ENCODE assay signal across 8 cellular contexts in the genomic region with DNA sequence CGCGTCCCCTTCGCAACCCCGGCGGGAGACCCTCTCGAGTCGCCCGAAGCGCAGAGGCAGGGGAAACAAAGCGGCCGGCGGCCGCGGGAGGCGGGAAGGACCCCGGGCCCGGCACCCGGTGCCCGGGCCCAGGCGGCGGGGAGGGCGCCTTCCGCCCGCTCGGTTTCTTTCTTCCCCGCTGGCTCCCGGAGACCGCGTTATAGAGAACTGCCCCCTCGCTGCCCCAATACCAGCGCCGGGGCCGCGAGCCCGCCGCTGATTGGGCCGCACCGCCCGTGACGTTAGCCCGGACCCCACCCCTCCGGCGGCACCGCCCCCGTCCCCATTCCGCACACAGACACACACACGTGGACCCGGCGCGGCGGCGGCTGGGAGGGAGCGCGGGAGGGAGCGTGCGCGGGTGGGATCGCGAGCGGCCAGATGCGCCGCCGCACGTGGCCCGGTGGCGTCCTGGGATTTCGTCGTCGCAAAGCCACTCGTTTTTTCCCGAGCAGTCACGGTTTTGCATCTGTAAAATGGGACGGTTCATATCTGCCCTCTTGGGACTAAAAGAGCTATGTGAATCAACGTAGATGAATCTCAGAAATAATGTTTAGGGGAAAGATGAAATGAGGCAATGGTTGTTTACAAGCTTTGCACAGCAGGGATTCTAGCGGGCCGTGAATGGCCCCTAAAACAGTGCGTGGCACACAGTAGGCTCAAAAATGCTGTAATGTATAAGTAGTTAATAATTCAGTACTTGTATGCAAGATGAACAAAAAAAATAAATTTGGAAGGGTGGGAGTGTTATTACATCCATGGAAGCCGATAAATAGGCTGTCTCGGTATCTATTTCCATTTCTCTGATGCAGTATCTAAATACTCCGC. TPM values are rescaled to one million over a fixed set of nuclear protein-coding genes. Genes with fewer than 3 reads are reported as not detected.
DNase-seq lines count a peak whose midpoint lies in the region; ATAC-seq and TF ChIP-seq lines count a peak whose summit lies in the region.

A gene (minus strand): TSS at position 209 of the 867 bp plus-strand sequence. CDS start 462 bp downstream, outside the sequence.

- peaks cover 23% of the 10 kb centered on the region for H3K27me3 Mint-ChIP-seq in activated CD4-positive, alpha-beta T cell treated with anti-CD3 and anti-CD28 coated beads, Interleukin-2, amount 10 ng/mL, durations not matched to agents 24 days and 14 days

- H3K27ac ChIP-seq in ACC112 (ENCODE audit: low read depth, low read length) = no peak within 1 kb of the TSS
- no peak within 1 kb of the TSS for H3K27ac ChIP-seq in right lobe of liver

- peak; percentile 92 for TF ChIP-seq POLR2A in right lobe of liver (IDR thresholded peaks at IDR 0.05)

- intact Hi-C loops in activated CD4-positive, alpha-beta T cell treated with anti-CD3 and anti-CD28 coated beads, Interleukin-2, amount 10 ng/mL, durations not matched to agents 24 days and 14 days (cut with micrococcal nuclease) = loop anchor here (2.0 to 10.0 kb wide), 3 partner anchors 116 to 250 kb away; a partner anchor contains a TSS
- intact Hi-C loops in right lobe of liver (cut with DNase I) = no loop called here

- no peaks in the 10 kb centered on the region for H3K9me3 ChIP-seq in right lobe of liver

- peaks cover 14% of the 10 kb centered on the region for H3K36me3 Mint-ChIP-seq in activated CD4-positive, alpha-beta T cell treated with anti-CD3 and anti-CD28 coated beads, Interleukin-2, amount 10 ng/mL, durations not matched to agents 24 days and 14 days (ENCODE audit: low read depth)

- H3K9me3 Mint-ChIP-seq in activated CD4-positive, alpha-beta T cell treated with anti-CD3 and anti-CD28 coated beads, Interleukin-2, amount 10 ng/mL, durations not matched to agents 24 days and 14 days = no peaks in the 10 kb centered on the region

- TF ChIP-seq CTCF in right lobe of liver (IDR thresholded peaks at IDR 0.05) = no peak

- 7% methylated on average over 39 of the region's 80 CpGs for WGBS in right lobe of liver (ENCODE audit: insufficient coverage, low coverage, low lambda C conversion rate, missing lambda C conversion rate)

- H3K27ac Mint-ChIP-seq in activated CD4-positive, alpha-beta T cell treated with anti-CD3 and anti-CD28 coated beads, Interleukin-2, amount 10 ng/mL, durations not matched to agents 24 days and 14 days = peak within 1 kb of the TSS; percentile 89

- DNase-seq in NCI-H524 (lab: John Stamatoyannopoulos, UW) = peak; percentile 76 to 95
- DNase-seq in activated CD4-positive, alpha-beta T cell treated with anti-CD3 and anti-CD28 coated beads, Interleukin-2, amount 10 ng/mL, durations not matched to agents 24 days and 14 days = peak; percentile 97
- DNase-seq in dedifferentiated amniotic fluid mesenchymal stem cell (ENCODE audit: extremely low spot score) = peak; percentile 65
- peak; percentile 91 to 94 (median 92) for DNase-seq in right lobe of liver
- DNase-seq in stimulated activated CD4-positive, alpha-beta T cell treated with anti-CD3 and anti-CD28 coated beads, Interleukin-4, amount 100 ng/mL, for 4 hours = peak; percentile 94 to 95

- no peaks in the 10 kb centered on the region for H3K36me3 ChIP-seq in ACC112 (ENCODE audit: insufficient read depth, low read length)
- H3K36me3 ChIP-seq in right lobe of liver = no peaks in the 10 kb centered on the region

- peak; percentile 75 for ATAC-seq in GM18868 (IDR thresholded peaks at IDR 0.05; ENCODE audit: unreplicated experiment)
- peak; percentile 37 for ATAC-seq in HG03342 (IDR thresholded peaks at IDR 0.05; ENCODE audit: unreplicated experiment)
- peak; percentile 86 to 93 (median 91) for ATAC-seq in right lobe of liver

- no peaks in the 10 kb centered on the region for H3K79me2 ChIP-seq in ACC112 (ENCODE audit: control insufficient read depth, insufficient read depth, low read length, unreplicated experiment)

- H3K27me3 ChIP-seq in ACC112 (ENCODE audit: insufficient read depth, low read length) (peaks cover 6% of the 10 kb centered on the region), right lobe of liver (no peaks in the 10 kb centered on the region)

- H3K4me3 ChIP-seq in ACC112 (ENCODE audit: low read depth, low read length) = peak within 1 kb of the TSS; percentile 83
- H3K4me3 ChIP-seq in right lobe of liver = peak within 1 kb of the TSS; percentile 49 to 70 (median 56)

- H2AFZ ChIP-seq in ACC112 (ENCODE audit: low read length, unreplicated experiment) = peak within 1 kb of the TSS; percentile 76

- H3K4me3 Mint-ChIP-seq in activated CD4-positive, alpha-beta T cell treated with anti-CD3 and anti-CD28 coated beads, Interleukin-2, amount 10 ng/mL, durations not matched to agents 24 days and 14 days = peak within 1 kb of the TSS; percentile 65

- peaks cover 44% of the 10 kb centered on the region for H3K4me1 Mint-ChIP-seq in activated CD4-positive, alpha-beta T cell treated with anti-CD3 and anti-CD28 coated beads, Interleukin-2, amount 10 ng/mL, durations not matched to agents 24 days and 14 days

- peaks cover 17% of the 10 kb centered on the region for H3K4me1 ChIP-seq in ACC112 (ENCODE audit: control insufficient read depth, insufficient read depth, low read length, unreplicated experiment)
- H3K4me1 ChIP-seq in right lobe of liver = peaks cover 0 to 22% (median 0%) of the 10 kb centered on the region in 4 donors

RNA-seq across cellular contexts. Expression of the gene that starts here (rescaled TPM):
- 52.1 and 54.9 TPM in 2 replicates for total RNA-seq in activated CD4-positive, alpha-beta T cell treated with anti-CD3 and anti-CD28 coated beads, Interleukin-2, amount 10 ng/mL, durations not matched to agents 24 days and 14 days
- 1 to 10 TPM; 1.1 to 6.0 (median 3.0) TPM for total RNA-seq in right lobe of liver

Comparison
In these comparisons a context has a peak if more than half of its experiments do, and no peak if none do; other contexts are left out.
1. ATAC-seq: peak in every context shown above with its lines; median percentile 91 in right lobe of liver; 75 in GM18868; 37 in HG03342.